17 cellular contexts compared by ENCODE assay signal in the genomic region with DNA sequence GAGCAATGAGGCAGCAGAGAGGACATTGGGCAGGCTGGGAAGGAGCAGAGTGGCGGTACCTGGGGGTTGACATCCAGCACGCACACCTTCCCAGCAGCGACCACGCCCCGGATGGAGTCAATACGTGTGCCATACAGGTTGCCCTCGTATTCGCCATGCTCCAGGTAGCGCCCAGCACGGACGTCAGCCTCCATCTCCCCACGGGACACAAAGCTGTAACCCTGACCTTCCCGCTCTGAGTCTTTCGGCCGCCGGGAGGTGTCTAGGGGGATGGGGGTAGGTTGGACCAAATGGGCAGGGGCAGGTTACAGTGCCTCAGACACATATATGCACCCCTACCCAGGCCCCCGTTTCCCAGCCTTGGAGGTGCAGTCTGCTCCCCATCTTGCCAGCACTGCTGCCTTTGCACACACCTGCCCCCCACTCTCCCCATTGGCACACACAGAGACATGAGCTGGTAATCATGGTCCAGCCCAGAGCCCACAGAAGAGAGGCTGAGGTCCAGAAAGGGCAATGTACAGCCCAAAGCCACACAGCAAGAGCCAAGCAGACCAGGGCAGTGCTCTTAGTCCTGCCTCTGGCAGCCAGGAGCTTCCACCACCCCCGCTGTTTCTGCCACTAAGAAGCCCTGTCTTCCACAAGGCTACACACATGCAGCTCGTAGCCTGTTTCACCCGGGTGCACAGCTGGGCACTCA. TPM values are rescaled to one million over a fixed set of nuclear protein-coding genes. Genes with fewer than 3 reads are reported as not detected.
"Had no signal": no experiment of that assay in that cellular context is flagged by ENCODE, and none has a peak within 500 bp of the region (broad histone marks: within the 10 kb centered on the region; RNA-seq: fewer than 3 reads in every experiment).

No MANE protein-coding gene starts in this region.

- H3K36me3 ChIP-seq: breast epithelium had no signal

- DNase-seq: activated B cell treated with CpG ODN at 0.5 μM for 24 hours; activated CD4-positive, alpha-beta T cell treated with anti-CD3 and anti-CD28 coated beads for 1 hour; caudate nucleus; NCI-H1105; NCI-H1436 treated with DMSO at 0.1 percent for 48 hours; NCI-H187; NCI-H2081 treated with DMSO at 0.1 percent for 48 hours; NCI-H446; SHP77 treated with DMSO at 0.1 percent for 48 hours had no signal

- H3K27me3 ChIP-seq: breast epithelium had no signal

- H3K4me1 ChIP-seq: breast epithelium had no signal

- H3K4me3 ChIP-seq: breast epithelium had no signal

- FAIRE-seq: RCC 7860, TTC549 had no signal

- H3K9me3 ChIP-seq: breast epithelium had no signal

RNA-seq across cellular contexts. Expression of a gene that starts 27.5 kb away (rescaled TPM):
- total RNA-seq: activated B cell treated with CpG ODN at 0.5 μM for 24 hours had no signal

RNA-seq across cellular contexts. Expression of a gene that starts 32.9 kb away (rescaled TPM):
- total RNA-seq: activated B cell treated with CpG ODN at 0.5 μM for 24 hours; activated CD4-positive, alpha-beta T cell treated with anti-CD3 and anti-CD28 coated beads, Interleukin-2, amount 10 ng/mL, durations not matched to agents 24 days and 14 days; activated CD8-positive, alpha-beta memory T cell treated with anti-CD3 and anti-CD28 coated beads, Interleukin-2, amount 10 ng/mL, durations not matched to agents 7 days and 5 days; activated T-helper 1 cell treated with anti-CD3 and anti-CD28 coated beads, Interleukin-12 subunit alpha, Interleukin-12 subunit beta, Interleukin-2, Interleukin-4 antibody, amounts not matched to agents 30 ng/mL and 10 ng/mL and 1 ng/mL, durations not matched to agents 14 hours and 24 hours and 36 hours; PC-3; T-helper 17 cell had no signal

RNA-seq across cellular contexts. Expression of a gene that starts 46.9 kb away (rescaled TPM):
- total RNA-seq: activated B cell treated with CpG ODN at 0.5 μM for 24 hours; activated CD8-positive, alpha-beta memory T cell treated with anti-CD3 and anti-CD28 coated beads, Interleukin-2, amount 10 ng/mL, durations not matched to agents 7 days and 5 days had no signal
